ENCODE assay signal across 1 cellular context in genomic region chr5:146789712-146790660, GRCh38.
TF ChIP-seq lines count a peak whose summit lies in the region.

No MANE protein-coding gene starts in this region.

TF ChIP-seq in WTC11, 78 proteins besides CTCF, POLR2A, EP300 and RAD21 (continued from another document):
- TF ChIP-seq ZNF281 (CRISPR knock-in tag; IDR thresholded peaks at IDR 0.05) (peak; percentile 50; the same call in 1 of the 2 replicates), ELF4 (CRISPR knock-in tag; IDR thresholded peaks at IDR 0.05; ENCODE audit: low read depth) (no peak), TEAD1 (CRISPR knock-in tag; IDR thresholded peaks at IDR 0.05) (peak; percentile 88; the same call in 1 of the 2 replicates), ETV6 (CRISPR knock-in tag; IDR thresholded peaks at IDR 0.05) (0 out of 2 replicates have a peak, but pooled peaks have one; percentile 8), FOXK1 (CRISPR knock-in tag; IDR thresholded peaks at IDR 0.05) (no peak), ZNF121 (CRISPR knock-in tag; IDR thresholded peaks at IDR 0.05) (peak; percentile 92)
- TF ChIP-seq, protein P1, sequence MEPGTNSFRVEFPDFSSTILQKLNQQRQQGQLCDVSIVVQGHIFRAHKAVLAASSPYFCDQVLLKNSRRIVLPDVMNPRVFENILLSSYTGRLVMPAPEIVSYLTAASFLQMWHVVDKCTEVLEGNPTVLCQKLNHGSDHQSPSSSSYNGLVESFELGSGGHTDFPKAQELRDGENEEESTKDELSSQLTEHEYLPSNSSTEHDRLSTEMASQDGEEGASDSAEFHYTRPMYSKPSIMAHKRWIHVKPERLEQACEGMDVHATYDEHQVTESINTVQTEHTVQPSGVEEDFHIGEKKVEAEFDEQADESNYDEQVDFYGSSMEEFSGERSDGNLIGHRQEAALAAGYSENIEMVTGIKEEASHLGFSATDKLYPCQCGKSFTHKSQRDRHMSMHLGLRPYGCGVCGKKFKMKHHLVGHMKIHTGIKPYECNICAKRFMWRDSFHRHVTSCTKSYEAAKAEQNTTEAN (CRISPR knock-in tag; IDR thresholded peaks at IDR 0.05), result peak; percentile 57; the same call in 1 of the 2 replicates
- TF ChIP-seq, protein P2, sequence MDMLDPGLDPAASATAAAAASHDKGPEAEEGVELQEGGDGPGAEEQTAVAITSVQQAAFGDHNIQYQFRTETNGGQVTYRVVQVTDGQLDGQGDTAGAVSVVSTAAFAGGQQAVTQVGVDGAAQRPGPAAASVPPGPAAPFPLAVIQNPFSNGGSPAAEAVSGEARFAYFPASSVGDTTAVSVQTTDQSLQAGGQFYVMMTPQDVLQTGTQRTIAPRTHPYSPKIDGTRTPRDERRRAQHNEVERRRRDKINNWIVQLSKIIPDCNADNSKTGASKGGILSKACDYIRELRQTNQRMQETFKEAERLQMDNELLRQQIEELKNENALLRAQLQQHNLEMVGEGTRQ (CRISPR knock-in tag; IDR thresholded peaks at IDR 0.05), result 0 out of 2 replicates have a peak, but pooled peaks have one; percentile 24
TF ChIP-seq in WTC11: peak in this region for 8.
